14 cellular contexts compared by ENCODE assay signal in the genomic region with DNA sequence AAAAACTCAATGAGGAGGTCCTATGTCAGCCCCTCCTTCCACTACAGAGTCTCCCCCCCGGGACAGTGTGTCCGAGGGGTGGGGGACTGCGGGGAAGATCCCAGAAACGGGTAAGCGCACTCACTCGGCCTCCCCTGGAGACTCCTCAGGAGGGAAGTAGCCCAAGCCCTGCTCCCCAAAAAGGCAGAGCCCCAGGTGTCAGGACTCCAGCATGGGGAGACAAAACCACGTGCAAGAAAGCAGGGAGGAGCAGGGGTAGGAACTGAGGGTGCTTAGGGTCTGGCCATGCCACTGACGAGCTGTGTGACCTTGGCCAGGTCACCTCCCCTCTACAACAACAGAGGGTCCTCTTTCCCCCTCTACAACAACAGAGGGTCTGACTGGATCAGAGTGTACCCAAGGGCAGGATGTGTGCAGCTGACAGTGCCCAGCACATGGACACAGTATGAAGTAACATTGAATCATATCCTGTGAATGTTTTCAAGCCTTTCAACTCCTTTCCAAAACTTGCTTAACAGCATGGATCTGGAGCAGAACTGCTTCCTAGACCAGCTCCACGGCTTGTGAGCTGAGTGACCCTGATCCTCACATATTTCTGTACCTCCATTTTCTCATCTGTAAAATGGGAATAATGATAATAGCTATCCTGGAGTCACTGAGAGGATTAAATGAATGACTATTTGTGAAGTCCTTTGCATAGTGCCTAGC. TPM values are rescaled to one million over a fixed set of nuclear protein-coding genes. Genes with fewer than 3 reads are reported as not detected.
DNase-seq lines count a peak whose midpoint lies in the region; TF ChIP-seq lines count a peak whose summit lies in the region.
"Had no signal": no experiment of that assay in that cellular context is flagged by ENCODE, and none has a peak within 500 bp of the region (broad histone marks: within the 10 kb centered on the region; RNA-seq: fewer than 3 reads in every experiment).

No MANE protein-coding gene starts in this region.

- TF ChIP-seq CTCF in HFFc6 (IDR thresholded peaks at IDR 0.05) (no peak), foreskin fibroblast (IDR thresholded peaks at IDR 0.05; ENCODE audit: low read depth, low read length) (no peak), esophagus squamous epithelium (IDR thresholded peaks at IDR 0.05) (no peak)

- H3K4me1 Mint-ChIP-seq in HFFc6 (ENCODE audit: low read depth), result peaks cover 45% of the 10 kb centered on the region

- H3K27ac Mint-ChIP-seq in HFFc6, result peak overlapping the region; percentile 70

- H3K27ac ChIP-seq in ACC112 (ENCODE audit: low read depth, low read length) (peak overlapping the region; percentile 50), esophagus squamous epithelium (peak overlapping the region in 2 of 4 donors; percentile 52)

- no peak overlapping the region for H3K4me3 ChIP-seq in ACC112 (ENCODE audit: low read depth, low read length)
- no peak overlapping the region for H3K4me3 ChIP-seq in foreskin fibroblast (ENCODE audit: low read depth in 1 of 2, low read length in 2 of 2)
- H3K4me3 ChIP-seq in esophagus squamous epithelium, result no peak overlapping the region

- no peaks in the 10 kb centered on the region for H3K9me3 Mint-ChIP-seq in HFFc6

- H3K4me1 ChIP-seq in ACC112 (ENCODE audit: control insufficient read depth, insufficient read depth, low read length, unreplicated experiment) (peaks cover 33% of the 10 kb centered on the region), esophagus squamous epithelium (peaks cover 24 to 43% (median 25%) of the 10 kb centered on the region in 3 donors)

- H3K4me3 Mint-ChIP-seq in HFFc6, result no peak overlapping the region

- H3K27me3 ChIP-seq in ACC112 (ENCODE audit: insufficient read depth, low read length) (no peaks in the 10 kb centered on the region), esophagus squamous epithelium (peaks cover 4 to 38% (median 9%) of the 10 kb centered on the region in 4 donors)

- DNase-seq in HFFc6 (peak; percentile 76), amniotic epithelial cell (ENCODE audit: low read depth) (peak; percentile 86), foreskin fibroblast (peak; percentile 89 to 93), SHP77 (lab: John Stamatoyannopoulos, UW) (no peak), esophagus squamous epithelium (lab: John Stamatoyannopoulos, UW) (no peak), islet precursor cell (no peak)
- no peak for DNase-seq in activated effector memory CD4-positive, alpha-beta T cell treated with anti-CD3 and anti-CD28 coated beads, Interleukin-2, amount 50 U/mL, for 16 hours
- DNase-seq: activated naive CD4-positive, alpha-beta T cell treated with Interleukin-2 at 50 U/mL for 16 hours; DMS79 treated with DMSO at 0.1 percent for 48 hours; glutamatergic neuron; Kasumi-1; left ventricle myocardium superior; NCI-H2171 treated with DMSO at 0.1 percent for 48 hours had no signal

- whole genome bisulfite sequencing in esophagus squamous epithelium, 2 donors, result 58 to 77% methylated on average over 2 to 6 of the region's 9 CpGs

- H3K9me3 ChIP-seq in esophagus squamous epithelium, result no peaks in the 10 kb centered on the region

- intact Hi-C loops in esophagus squamous epithelium (cut with DNase I), result no loop called here

- no peak overlapping the region for H2AFZ ChIP-seq in ACC112 (ENCODE audit: low read length, unreplicated experiment)

- no peaks in the 10 kb centered on the region for H3K36me3 ChIP-seq in ACC112 (ENCODE audit: insufficient read depth, low read length)
- H3K36me3 ChIP-seq in esophagus squamous epithelium, result no peaks in the 10 kb centered on the region

- TF ChIP-seq POLR2A in esophagus squamous epithelium (IDR thresholded peaks at IDR 0.05), result no peak

- peaks cover 6% of the 10 kb centered on the region for H3K79me2 ChIP-seq in ACC112 (ENCODE audit: control insufficient read depth, insufficient read depth, low read length, unreplicated experiment)

- H3K27me3 Mint-ChIP-seq in HFFc6 (ENCODE audit: insufficient read depth), result peaks cover 2% of the 10 kb centered on the region

- no peaks in the 10 kb centered on the region for H3K36me3 Mint-ChIP-seq in HFFc6 (ENCODE audit: low read depth)

RNA-seq across cellular contexts. Expression of gene NAGS, which starts 2.1 kb away (rescaled TPM):
- 1 to 10 TPM in 3 of 6 experiments, under 1 TPM in 3; 0.63 to 1.1 (median 0.91) TPM for total RNA-seq in HFFc6 (2021; fragmentation: NEBNext Ultra II Directional; extraction: Animal tissue kit (Norgen Biotek cat#: 25700))
- total RNA-seq in esophagus squamous epithelium, result 1 to 10 TPM in 3 of 4 donors, under 1 TPM in 1; 0.64 to 2.7 (median 2.1) TPM

RNA-seq across cellular contexts. Expression of gene TMEM101, which starts 12.5 kb away (rescaled TPM):
- total RNA-seq in HFFc6 (2021; fragmentation: NEBNext Ultra II Directional; extraction: Animal tissue kit (Norgen Biotek cat#: 25700)), result 10 to 100 TPM; 27.8 to 32.7 (median 29.2) TPM
- 10 to 100 TPM; 20.6 to 40.8 (median 34.1) TPM for total RNA-seq in esophagus squamous epithelium

RNA-seq across cellular contexts. Expression of gene PYY, which starts 48.6 kb away (rescaled TPM):
- under 1 TPM in 1 of 6 experiments, not detected in 5; 0.43 TPM for total RNA-seq in HFFc6 (2021; fragmentation: NEBNext Ultra II Directional; extraction: Animal tissue kit (Norgen Biotek cat#: 25700))
- not detected for total RNA-seq in esophagus squamous epithelium
- total RNA-seq: left ventricle myocardium superior had no signal

Comparison
In these comparisons a context has a peak if more than half of its experiments do, and no peak if none do; other contexts are left out.
1. DNase-seq: peak in HFFc6 (single experiment), amniotic epithelial cell (single experiment) and foreskin fibroblast (2 of 2); none in activated effector memory CD4-positive, alpha-beta T cell treated with anti-CD3 and anti-CD28 coated beads, Interleukin-2, amount 50 U/mL, for 16 hours (single experiment), SHP77 (0 of 2), esophagus squamous epithelium (single experiment) and islet precursor cell (single experiment).